Comparison of ENCODE assay signal across 9 cellular contexts in genomic region chr13:27482996-27483395, GRCh38. TPM values are rescaled to one million over a fixed set of nuclear protein-coding genes. Genes with fewer than 3 reads are reported as not detected.
DNase-seq lines count a peak whose midpoint lies in the region; ATAC-seq and TF ChIP-seq lines count a peak whose summit lies in the region.
"Had no signal": no experiment of that assay in that cellular context is flagged by ENCODE, and none has a peak within 500 bp of the region (broad histone marks: within the 10 kb centered on the region; RNA-seq: fewer than 3 reads in every experiment).

No MANE protein-coding gene starts in this region.

- intact Hi-C loops in activated B cell treated with CpG ODN at 0.5 μM for 24 hours (cut with micrococcal nuclease) = loop anchor here (1.0 to 2.0 kb wide), 5 partner anchors 33 to 232 kb away; partner anchors contain the start of genes MTIF3, POLR1D and RPL21
- intact Hi-C loops in dorsolateral prefrontal cortex (cut with DNase I) = no loop called here

- peaks cover 51% of the 10 kb centered on the region for H3K4me1 Mint-ChIP-seq in activated B cell treated with CpG ODN at 0.5 μM for 24 hours

- H3K27ac ChIP-seq in SJCRH30 = no peak overlapping the region
- no peak overlapping the region for H3K27ac ChIP-seq in dorsolateral prefrontal cortex

- H3K27me3 ChIP-seq in SJCRH30 (no peaks in the 10 kb centered on the region; the same call in 1 of the 2 replicates), dorsolateral prefrontal cortex (peaks cover 0 to 14% (median 0%) of the 10 kb centered on the region in 45 donors)

- H3K36me3 ChIP-seq in SJCRH30 = no peaks in the 10 kb centered on the region

- no peaks in the 10 kb centered on the region for H3K4me1 ChIP-seq in SJCRH30

- peak overlapping the region; percentile 95 for H3K27ac Mint-ChIP-seq in activated B cell treated with CpG ODN at 0.5 μM for 24 hours

- CTCF ChIA-PET in activated B cell treated with CpG ODN at 0.5 μM for 24 hours (lab: Charles Lee) = interaction anchor here (0.8 kb wide), 1 partner anchor 33 kb away, joined by 3 read pairs; the partner anchor contains the start of gene MTIF3

- H3K36me3 Mint-ChIP-seq in activated B cell treated with CpG ODN at 0.5 μM for 24 hours (ENCODE audit: low read depth) = peaks cover 9% of the 10 kb centered on the region

- TF ChIP-seq CTCF in activated B cell treated with CpG ODN at 0.5 μM for 24 hours (IDR thresholded peaks at IDR 0.05) = no peak
- TF ChIP-seq CTCF in dorsolateral prefrontal cortex (IDR thresholded peaks at IDR 0.05 in 54 of 56, conservative IDR thresholded peaks at IDR 0.05 in 2 of 56; ENCODE audit: low read depth in 1 of 56, partially characterized antibody in 56 of 56) = no peak

- no peaks in the 10 kb centered on the region for H3K9me3 ChIP-seq in SJCRH30 (replicated peaks)

- peaks cover 13% of the 10 kb centered on the region for H3K9me3 Mint-ChIP-seq in activated B cell treated with CpG ODN at 0.5 μM for 24 hours

- H3K4me3 ChIP-seq in GM08714 (ENCODE audit: low read length) (peak overlapping the region; percentile 31; the same call in 1 of the 2 replicates), SJCRH30 (no peak overlapping the region), dorsolateral prefrontal cortex (peak overlapping the region in 1 of 59 donors; percentile 13)

- no peaks in the 10 kb centered on the region for H3K27me3 Mint-ChIP-seq in activated B cell treated with CpG ODN at 0.5 μM for 24 hours

- POLR2A ChIA-PET in activated B cell treated with CpG ODN at 0.5 μM for 24 hours (lab: Charles Lee) = interaction anchor here (0.6 to 3.5 kb wide), 9 partner anchors 20 to 170 kb away, joined by 3 to 16 read pairs (median 5); partner anchors contain the start of genes LNX2 and MTIF3

- DNase-seq in activated B cell treated with CpG ODN at 0.5 μM for 24 hours (peak; percentile 27), anterior cingulate cortex (lab: John Stamatoyannopoulos, UW) (no peak), SJCRH30 (no peak), dorsolateral prefrontal cortex (no peak), DMS 273 treated with DMSO at 0.1 percent for 48 hours (lab: John Stamatoyannopoulos, UW) (no peak)
- DNase-seq: NCI-H1092 had no signal

- peak; percentile 92 for ATAC-seq in GM19452 (IDR thresholded peaks at IDR 0.05; ENCODE audit: unreplicated experiment)
- peak; percentile 89 for ATAC-seq in HG03196 (IDR thresholded peaks at IDR 0.05; ENCODE audit: unreplicated experiment)
- peak; percentile 93 for ATAC-seq in activated B cell treated with CpG ODN at 0.5 μM for 24 hours (ENCODE audit: low read depth)

- H3K4me3 Mint-ChIP-seq in activated B cell treated with CpG ODN at 0.5 μM for 24 hours = peak overlapping the region; percentile 79

RNA-seq across cellular contexts. Expression of gene MTIF3, which starts 32.6 kb away (rescaled TPM):
- total RNA-seq in activated B cell treated with CpG ODN at 0.5 μM for 24 hours (39.8 and 50.1 TPM in 2 replicates), dorsolateral prefrontal cortex (10 to 100 TPM; 32.1 to 71.7 (median 50.4) TPM)
- 38.2 and 51.2 TPM in 2 replicates for total RNA-seq in SJCRH30 (2014; rRNA removed; shearing (Covaris generic))

RNA-seq across cellular contexts. Expression of gene GTF3A, which starts 58.6 kb away (rescaled TPM):
- 119 and 134 TPM in 2 replicates for total RNA-seq in activated B cell treated with CpG ODN at 0.5 μM for 24 hours
- total RNA-seq in SJCRH30 (2014; rRNA removed; shearing (Covaris generic)) = 175 and 192 TPM in 2 replicates
- 100 to 1,000 TPM in 1 of 120 experiments, 10 to 100 TPM in 119; 43.2 to 103 (median 71.3) TPM for total RNA-seq in dorsolateral prefrontal cortex
